Comparison of ENCODE assay signal across 11 cellular contexts in genomic region chr20:46814366-46815232, GRCh38.
DNase-seq lines count a peak whose midpoint lies in the region; ATAC-seq, FAIRE-seq and TF ChIP-seq lines count a peak whose summit lies in the region.
"Had no signal": no experiment of that assay in that cellular context is flagged by ENCODE, and none has a peak within 500 bp of the region (broad histone marks: within the 10 kb centered on the region; RNA-seq: fewer than 3 reads in every experiment).

No MANE protein-coding gene starts in this region.

- intact Hi-C loops in posterior vena cava (cut with DNase I): no loop called here

- peak; percentile 69 to 71; a peak in 2 of 5 replicates for TF ChIP-seq EP300 in A549 (IDR thresholded peaks at IDR 0.05)

- CTCF ChIA-PET in A549 (lab: Yijun Ruan, JAX): interaction anchor here (0.8 to 2.6 kb wide), 10 partner anchors 10 to 569 kb away, joined by 3 to 9 read pairs (median 4); no protein-coding TSS in a partner anchor

- 0 out of 3 replicates have a peak, but pooled peaks cover 6% of the 10 kb centered on the region for H3K9me3 ChIP-seq in A549

- TF ChIP-seq POLR2A in A549 (IDR thresholded peaks at IDR 0.05; ENCODE audit: low read length): no peak

- peak; percentile 68 for FAIRE-seq in A549 (lab: Jason Lieb, UNC)

- DNase-seq in A549 (ENCODE audit: low read depth in 1 of 2, low spot score in 1 of 2): peak; percentile 89 to 92
- peak; percentile 74 for DNase-seq in H4 (ENCODE audit: low spot score)
- peak; percentile 52 for DNase-seq in NCI-H82 treated with DMSO at 0.1 percent for 48 hours (lab: John Stamatoyannopoulos, UW; ENCODE audit: unreplicated experiment)
- peak; percentile 22 for DNase-seq in fibroblast of pulmonary artery (ENCODE audit: low read depth)
- DNase-seq in posterior vena cava (ENCODE audit: low spot score): no peak
- DNase-seq in activated gamma-delta T cell treated with Interleukin-2 at 50 U/mL for 16 hours: no peak
- no peak for DNase-seq in superior temporal gyrus (ENCODE audit: extremely low spot score)
- DNase-seq: activated CD4-positive, CD25-positive, alpha-beta regulatory T cell; foreskin melanocyte; GF-D8 had no signal

- TF ChIP-seq CTCF in A549 (IDR thresholded peaks at IDR 0.05) (no peak), fibroblast of pulmonary artery (IDR thresholded peaks at IDR 0.05; ENCODE audit: low read length, missing control alignments) (no peak)

- H3K27ac ChIP-seq in A549: peak overlapping the region; percentile 77 to 86

- peaks cover 20% of the 10 kb centered on the region for H3K4me1 ChIP-seq in A549

- POLR2A ChIA-PET in A549 (lab: Yijun Ruan, JAX): interaction anchor here (0.6 to 1.8 kb wide), 9 partner anchors 13 to 319 kb away, joined by 3 to 7 read pairs (median 3); partner anchors contain the start of gene EYA2

- H3K4me3 ChIP-seq in A549: no peak overlapping the region
- H3K4me3 ChIP-seq in fibroblast of pulmonary artery (replicated peaks; ENCODE audit: low read depth, low read length): no peak overlapping the region

- peak overlapping the region; percentile 65 for H3K4me2 ChIP-seq in A549

- 28% methylated on average over 8 of the region's 8 CpGs for WGBS in A549 (ENCODE audit: missing lambda C conversion rate)

- peak in 1 of 2 experiments; percentile 38; a peak in 1 of 5 replicates for TF ChIP-seq RAD21 in A549 (conservative IDR thresholded peaks at IDR 0.05 in 1 of 2, IDR thresholded peaks at IDR 0.05 in 1 of 2)

- ATAC-seq in A549 (peak; percentile 99), GM19035 (IDR thresholded peaks at IDR 0.05; ENCODE audit: unreplicated experiment) (no peak)

TF ChIP-seq in A549, 52 proteins besides CTCF, POLR2A, EP300 and RAD21:
- TF ChIP-seq MAX (IDR thresholded peaks at IDR 0.05) (peak; percentile 55), HMGXB4 (CRISPR knock-in tag; IDR thresholded peaks at IDR 0.05; ENCODE audit: borderline replicate concordance) (no peak), MAFK (IDR thresholded peaks at IDR 0.05; ENCODE audit: partially characterized antibody) (no peak), REST (IDR thresholded peaks at IDR 0.05) (no peak), HES2 (IDR thresholded peaks at IDR 0.05) (no peak), JUN (IDR thresholded peaks at IDR 0.05) (peak; percentile 53 to 61; a peak in 3 of 5 replicates), CBX8 (IDR thresholded peaks at IDR 0.05) (no peak), FOSL2 (IDR thresholded peaks at IDR 0.05) (peak; percentile 89), FOSL2 (CRISPR knock-in tag; IDR thresholded peaks at IDR 0.05) (peak; percentile 96), USF2 (IDR thresholded peaks at IDR 0.05) (no peak), BCL3 (IDR thresholded peaks at IDR 0.05) (peak; percentile 25; the same call in 1 of the 3 replicates), GATA3 (IDR thresholded peaks at IDR 0.05; ENCODE audit: borderline replicate concordance) (peak; percentile 88), EHF (CRISPR knock-in tag; IDR thresholded peaks at IDR 0.05) (no peak), ELK1 (IDR thresholded peaks at IDR 0.05; ENCODE audit: low read depth, low read length) (no peak), ZFP36 (IDR thresholded peaks at IDR 0.05; ENCODE audit: borderline replicate concordance, partially characterized antibody) (no peak), POLR2AphosphoS2 (conservative IDR thresholded peaks at IDR 0.05; ENCODE audit: low read length) (no peak), EHMT2 (IDR thresholded peaks at IDR 0.05; ENCODE audit: low read depth) (no peak), JUNB (IDR thresholded peaks at IDR 0.05) (peak; percentile 92), RNF2 (IDR thresholded peaks at IDR 0.05; ENCODE audit: borderline replicate concordance, low read depth) (no peak), HDAC2 (IDR thresholded peaks at IDR 0.05) (no peak), SMC3 (IDR thresholded peaks at IDR 0.05) (no peak), RFX5 (IDR thresholded peaks at IDR 0.05) (no peak), CEBPB (IDR thresholded peaks at IDR 0.05) (no peak; a peak in 1 of 4 replicates)

Comparison
In these comparisons a context has a peak if more than half of its experiments do, and no peak if none do; other contexts are left out.
1. DNase-seq: peak in A549 (2 of 2), H4 (single experiment), NCI-H82 treated with DMSO at 0.1 percent for 48 hours (single experiment) and fibroblast of pulmonary artery (single experiment); none in posterior vena cava (single experiment), activated gamma-delta T cell treated with Interleukin-2 at 50 U/mL for 16 hours (single experiment) and superior temporal gyrus (single experiment).